In genomic region chr3:61439116-61439459, GRCh38 we compare ENCODE assay signal across 18 cellular contexts.
"Had no signal": no experiment of that assay in that cellular context is flagged by ENCODE, and none has a peak within 500 bp of the region (broad histone marks: within the 10 kb centered on the region; RNA-seq: fewer than 3 reads in every experiment).

No MANE protein-coding gene starts in this region.

- H3K9me3 Mint-ChIP-seq: central memory CD8-positive, alpha-beta T cell had no signal

- H3K9me3 ChIP-seq: gastroesophageal sphincter, transverse colon had no signal

- H3K36me3 Mint-ChIP-seq: brain; naive B cell; stimulated activated naive B cell treated with anti-CD40 and anti-IgM and Interleukin-4, amounts not matched to agents 10 μg/mL and 1 μg/mL and 100 μg/mL, for 72 hours had no signal

- DNase-seq: activated CD4-positive, alpha-beta T cell treated with anti-CD3 and anti-CD28 coated beads, Interleukin-2, amount 10 ng/mL, durations not matched to agents 7 days and 5 days; activated CD4-positive, CD25-positive, alpha-beta regulatory T cell; amniotic stem cell; effector memory CD4-positive, alpha-beta T cell; kidney; left ventricle myocardium superior; naive B cell; posterior cingulate gyrus; right cardiac atrium; spleen; stimulated activated CD4-positive, alpha-beta T cell treated with anti-CD3 and anti-CD28 coated beads, Interleukin-2, amount 100 ng/mL, for 24 hours; stimulated activated naive B cell treated with anti-CD40 and anti-IgM and Interleukin-4, amounts not matched to agents 10 μg/mL and 1 μg/mL and 100 μg/mL, for 72 hours; substantia nigra; transverse colon had no signal

- H3K36me3 ChIP-seq: gastroesophageal sphincter, spleen, transverse colon had no signal

- H3K27me3 Mint-ChIP-seq: activated CD4-positive, alpha-beta T cell treated with anti-CD3 and anti-CD28 coated beads, Interleukin-2, amount 10 ng/mL, durations not matched to agents 7 days and 5 days; brain; central memory CD8-positive, alpha-beta T cell; naive B cell had no signal

- H3K4me1 Mint-ChIP-seq: activated CD4-positive, alpha-beta T cell treated with anti-CD3 and anti-CD28 coated beads, Interleukin-2, amount 10 ng/mL, durations not matched to agents 7 days and 5 days; central memory CD8-positive, alpha-beta T cell; naive B cell; stimulated activated naive B cell treated with anti-CD40 and anti-IgM and Interleukin-4, amounts not matched to agents 10 μg/mL and 1 μg/mL and 100 μg/mL, for 72 hours had no signal

- H3K27ac ChIP-seq: gastroesophageal sphincter, spleen, transverse colon had no signal

- H3K4me1 ChIP-seq: gastroesophageal sphincter, transverse colon had no signal

- H3K4me3 Mint-ChIP-seq: activated CD4-positive, alpha-beta T cell treated with anti-CD3 and anti-CD28 coated beads, Interleukin-2, amount 10 ng/mL, durations not matched to agents 7 days and 5 days; brain; central memory CD8-positive, alpha-beta T cell; naive B cell; stimulated activated naive B cell treated with anti-CD40 and anti-IgM and Interleukin-4, amounts not matched to agents 10 μg/mL and 1 μg/mL and 100 μg/mL, for 72 hours had no signal

- ATAC-seq: activated naive CD4-positive, alpha-beta T cell treated with anti-CD3 and anti-CD28 coated beads, Interleukin-2, amount 50 U/mL, for 72 hours; gastroesophageal sphincter; left ventricle myocardium superior; stimulated activated naive B cell treated with anti-CD40 and anti-IgM and Interleukin-4, amounts not matched to agents 10 μg/mL and 1 μg/mL and 100 μg/mL, for 72 hours had no signal

- H3K27ac Mint-ChIP-seq: activated CD4-positive, alpha-beta T cell treated with anti-CD3 and anti-CD28 coated beads, Interleukin-2, amount 10 ng/mL, durations not matched to agents 7 days and 5 days; activated naive CD4-positive, alpha-beta T cell treated with anti-CD3 and anti-CD28 coated beads, Interleukin-2, amount 50 U/mL, for 72 hours; naive B cell; stimulated activated naive B cell treated with anti-CD40 and anti-IgM and Interleukin-4, amounts not matched to agents 10 μg/mL and 1 μg/mL and 100 μg/mL, for 72 hours had no signal

- H3K4me3 ChIP-seq: gastroesophageal sphincter, spleen, transverse colon had no signal

- H3K27me3 ChIP-seq: gastroesophageal sphincter, spleen, transverse colon had no signal
